Comparison of ENCODE assay signal across 16 cellular contexts in the genomic region with DNA sequence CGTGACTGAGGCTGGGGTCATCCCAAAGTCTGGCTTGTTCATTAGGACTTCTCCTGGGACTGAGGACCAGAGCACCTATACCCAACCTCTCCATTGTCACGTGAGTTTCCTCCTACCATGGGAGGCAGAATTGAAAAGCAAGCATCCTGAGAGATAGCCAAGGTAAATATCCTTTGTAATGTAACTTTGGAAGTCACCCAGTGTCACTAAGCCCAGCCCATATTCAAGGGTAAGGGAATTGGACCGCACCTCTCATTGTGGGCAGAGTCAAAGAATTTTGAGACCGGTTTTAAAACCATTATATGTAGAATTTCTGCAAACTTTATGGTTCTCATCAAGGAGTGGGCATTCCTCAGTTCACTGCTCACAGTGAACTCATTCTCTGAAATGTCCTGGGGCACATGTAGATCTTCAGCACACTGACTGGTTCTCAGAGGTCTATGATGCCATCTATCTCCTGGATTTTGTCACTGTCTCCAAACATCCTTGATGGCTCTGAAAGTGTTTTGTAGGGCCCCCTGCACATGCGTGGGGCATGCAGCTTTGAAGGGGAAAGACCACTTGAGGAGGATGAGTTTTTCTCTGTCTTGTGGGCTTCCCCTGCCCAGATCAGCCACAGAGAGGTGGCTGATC. TPM values are rescaled to one million over a fixed set of nuclear protein-coding genes. Genes with fewer than 3 reads are reported as not detected.
A peak's percentile ranks its signal among the peaks of the same experiment; 100 is the strongest.
DNase-seq lines count a peak whose midpoint lies in the region; ATAC-seq and TF ChIP-seq lines count a peak whose summit lies in the region.
"Had no signal": no experiment of that assay in that cellular context is flagged by ENCODE, and none has a peak within 500 bp of the region (broad histone marks: within the 10 kb centered on the region; RNA-seq: fewer than 3 reads in every experiment).

No MANE protein-coding gene starts in this region.

- ATAC-seq in activated naive CD8-positive, alpha-beta T cell treated with anti-CD3 and anti-CD28 coated beads, Interleukin-2, amount 10 ng/mL, durations not matched to agents 7 days and 5 days (ENCODE audit: low read depth), result peak; percentile 20

- H3K36me3 Mint-ChIP-seq in activated CD4-positive, alpha-beta memory T cell treated with anti-CD3 and anti-CD28 coated beads for 36 hours, result peaks cover 3% of the 10 kb centered on the region
- peaks cover 10% of the 10 kb centered on the region for H3K36me3 Mint-ChIP-seq in activated CD4-positive, alpha-beta memory T cell treated with anti-CD3 and anti-CD28 coated beads, Interleukin-2, amount 10 ng/mL, durations not matched to agents 7 days and 5 days (ENCODE audit: low read depth)
- H3K36me3 Mint-ChIP-seq in activated naive CD8-positive, alpha-beta T cell treated with anti-CD3 and anti-CD28 coated beads, Interleukin-2, amount 10 ng/mL, durations not matched to agents 7 days and 5 days, result peaks cover 8% of the 10 kb centered on the region

- TF ChIP-seq CTCF in spleen (IDR thresholded peaks at IDR 0.05 in 8 of 11, conservative IDR thresholded peaks at IDR 0.05 in 3 of 11), result no peak

- CTCF ChIA-PET in activated CD4-positive, alpha-beta memory T cell treated with anti-CD3 and anti-CD28 coated beads for 36 hours (lab: Charles Lee), result interaction anchor here (0.5 to 1.4 kb wide), 8 partner anchors 10 to 144 kb away, joined by 3 to 5 read pairs (median 3); no protein-coding TSS in a partner anchor
- CTCF ChIA-PET in activated CD4-positive, alpha-beta memory T cell treated with anti-CD3 and anti-CD28 coated beads, Interleukin-2, amount 10 ng/mL, durations not matched to agents 7 days and 5 days (lab: Charles Lee), result interaction anchor here (0.8 to 1.8 kb wide), 3 partner anchors 9 to 17 kb away, joined by 3 to 7 read pairs (median 3); no protein-coding TSS in a partner anchor
- CTCF ChIA-PET in HEK293T (lab: Yijun Ruan, JAX), result no interaction called here

- intact Hi-C loops in activated CD4-positive, alpha-beta memory T cell treated with anti-CD3 and anti-CD28 coated beads for 36 hours (cut with micrococcal nuclease), result loop anchor here (10.0 kb wide), 1 partner anchor 835 kb away; no protein-coding TSS in a partner anchor
- intact Hi-C loops in spleen (cut with DNase I; ENCODE audit: low total_unique reads), result no loop called here

- H3K4me3 Mint-ChIP-seq in activated CD4-positive, alpha-beta memory T cell treated with anti-CD3 and anti-CD28 coated beads for 36 hours, result no peak overlapping the region
- no peak overlapping the region for H3K4me3 Mint-ChIP-seq in activated CD4-positive, alpha-beta memory T cell treated with anti-CD3 and anti-CD28 coated beads, Interleukin-2, amount 10 ng/mL, durations not matched to agents 7 days and 5 days
- H3K4me3 Mint-ChIP-seq in activated naive CD8-positive, alpha-beta T cell treated with anti-CD3 and anti-CD28 coated beads, Interleukin-2, amount 10 ng/mL, durations not matched to agents 7 days and 5 days, result no peak overlapping the region

- H3K4me3 ChIP-seq in spleen, result no peak overlapping the region
- H3K4me3 ChIP-seq: cardiac muscle cell, HAP-1, vagina had no signal

- no peaks in the 10 kb centered on the region for H3K27me3 Mint-ChIP-seq in activated CD4-positive, alpha-beta memory T cell treated with anti-CD3 and anti-CD28 coated beads for 36 hours
- H3K27me3 Mint-ChIP-seq in activated CD4-positive, alpha-beta memory T cell treated with anti-CD3 and anti-CD28 coated beads, Interleukin-2, amount 10 ng/mL, durations not matched to agents 7 days and 5 days, result no peaks in the 10 kb centered on the region
- H3K27me3 Mint-ChIP-seq in activated naive CD8-positive, alpha-beta T cell treated with anti-CD3 and anti-CD28 coated beads, Interleukin-2, amount 10 ng/mL, durations not matched to agents 7 days and 5 days, result no peaks in the 10 kb centered on the region

- H3K27me3 ChIP-seq in spleen (replicated peaks in 1 of 7), result no peaks in the 10 kb centered on the region
- H3K27me3 ChIP-seq: cardiac muscle cell, vagina had no signal

- peaks cover 36 to 81% (median 59%) of the 10 kb centered on the region in 6 donors for H3K4me1 ChIP-seq in spleen
- H3K4me1 ChIP-seq: HAP-1, vagina had no signal

- no peak for DNase-seq in activated CD4-positive, alpha-beta memory T cell treated with anti-CD3 and anti-CD28 coated beads for 36 hours
- no peak for DNase-seq in activated CD4-positive, alpha-beta memory T cell treated with anti-CD3 and anti-CD28 coated beads, Interleukin-2, amount 10 ng/mL, durations not matched to agents 7 days and 5 days
- peak; percentile 34 for DNase-seq in LHCN-M2 (ENCODE audit: low read depth)
- DNase-seq in activated naive CD8-positive, alpha-beta T cell treated with anti-CD3 and anti-CD28 coated beads, Interleukin-2, amount 10 ng/mL, durations not matched to agents 7 days and 5 days, result no peak
- DNase-seq in spleen, result no peak
- no peak for DNase-seq in NCI-H187 (lab: John Stamatoyannopoulos, UW)
- no peak for DNase-seq in HEK293T (ENCODE audit: extremely low spot score)
- no peak for DNase-seq in Ammon's horn (ENCODE audit: low spot score)
- DNase-seq: DMS79, hippocampal formation had no signal

- TF ChIP-seq POLR2A in spleen (IDR thresholded peaks at IDR 0.05), result no peak

- WGBS in spleen, 5 donors, result 64 to 76% (median 71%) methylated on average over 5 of the region's 5 CpGs

- peak overlapping the region; percentile 73 for H3K27ac Mint-ChIP-seq in activated CD4-positive, alpha-beta memory T cell treated with anti-CD3 and anti-CD28 coated beads for 36 hours
- no peak overlapping the region for H3K27ac Mint-ChIP-seq in activated CD4-positive, alpha-beta memory T cell treated with anti-CD3 and anti-CD28 coated beads, Interleukin-2, amount 10 ng/mL, durations not matched to agents 7 days and 5 days
- peak overlapping the region; percentile 95 for H3K27ac Mint-ChIP-seq in activated naive CD8-positive, alpha-beta T cell treated with anti-CD3 and anti-CD28 coated beads, Interleukin-2, amount 10 ng/mL, durations not matched to agents 7 days and 5 days

- H3K36me3 ChIP-seq in spleen, result no peaks in the 10 kb centered on the region
- H3K36me3 ChIP-seq: cardiac muscle cell, HAP-1, vagina had no signal

- peak overlapping the region in 7 of 8 donors; percentile 72 to 92 (median 84) for H3K27ac ChIP-seq in spleen
- H3K27ac ChIP-seq: cardiac muscle cell, vagina had no signal

- H3K9me3 ChIP-seq in spleen, result peaks cover 0 to 9% (median 0%) of the 10 kb centered on the region in 8 donors
- H3K9me3 ChIP-seq: vagina had no signal

- POLR2A ChIA-PET in activated CD4-positive, alpha-beta memory T cell treated with anti-CD3 and anti-CD28 coated beads for 36 hours (lab: Charles Lee), result no interaction called here
- POLR2A ChIA-PET in activated CD4-positive, alpha-beta memory T cell treated with anti-CD3 and anti-CD28 coated beads, Interleukin-2, amount 10 ng/mL, durations not matched to agents 7 days and 5 days (lab: Charles Lee), result interaction anchor here (1.5 to 3.0 kb wide), 6 partner anchors 10 to 95 kb away, joined by 4 to 17 read pairs (median 6); no protein-coding TSS in a partner anchor
- POLR2A ChIA-PET in activated naive CD8-positive, alpha-beta T cell treated with anti-CD3 and anti-CD28 coated beads, Interleukin-2, amount 10 ng/mL, durations not matched to agents 7 days and 5 days (lab: Charles Lee), result interaction anchor here (0.6 to 2.6 kb wide), 9 partner anchors 10 to 108 kb away, joined by 3 to 24 read pairs (median 4); no protein-coding TSS in a partner anchor
- POLR2A ChIA-PET in HEK293T (lab: Yijun Ruan, JAX), result no interaction called here

- peaks cover 67% of the 10 kb centered on the region for H3K4me1 Mint-ChIP-seq in activated CD4-positive, alpha-beta memory T cell treated with anti-CD3 and anti-CD28 coated beads for 36 hours (ENCODE audit: low read depth)
- peaks cover 58% of the 10 kb centered on the region for H3K4me1 Mint-ChIP-seq in activated CD4-positive, alpha-beta memory T cell treated with anti-CD3 and anti-CD28 coated beads, Interleukin-2, amount 10 ng/mL, durations not matched to agents 7 days and 5 days
- H3K4me1 Mint-ChIP-seq in activated naive CD8-positive, alpha-beta T cell treated with anti-CD3 and anti-CD28 coated beads, Interleukin-2, amount 10 ng/mL, durations not matched to agents 7 days and 5 days, result peaks cover 54% of the 10 kb centered on the region

- H3K9me3 Mint-ChIP-seq in activated CD4-positive, alpha-beta memory T cell treated with anti-CD3 and anti-CD28 coated beads for 36 hours, result peaks cover 7% of the 10 kb centered on the region
- peaks cover 5% of the 10 kb centered on the region for H3K9me3 Mint-ChIP-seq in activated CD4-positive, alpha-beta memory T cell treated with anti-CD3 and anti-CD28 coated beads, Interleukin-2, amount 10 ng/mL, durations not matched to agents 7 days and 5 days
- peaks cover 3% of the 10 kb centered on the region for H3K9me3 Mint-ChIP-seq in activated naive CD8-positive, alpha-beta T cell treated with anti-CD3 and anti-CD28 coated beads, Interleukin-2, amount 10 ng/mL, durations not matched to agents 7 days and 5 days

TF ChIP-seq in HEK293T, 16 proteins besides CTCF, POLR2A, EP300 and RAD21:
- TF ChIP-seq ELF4 (IDR thresholded peaks at IDR 0.05), result no peak
- TF ChIP-seq SUZ12 (IDR thresholded peaks at IDR 0.05), result no peak
- TF ChIP-seq NFRKB (IDR thresholded peaks at IDR 0.05), result no peak
TF ChIP-seq in HEK293T: peak in this region for 0.

RNA-seq across cellular contexts. Expression of a gene that starts 35.3 kb away (rescaled TPM):
- total RNA-seq in activated CD4-positive, alpha-beta memory T cell treated with anti-CD3 and anti-CD28 coated beads for 36 hours, result under 1 TPM; 0.10 to 0.17 TPM
- not detected for total RNA-seq in activated CD4-positive, alpha-beta memory T cell treated with anti-CD3 and anti-CD28 coated beads, Interleukin-2, amount 10 ng/mL, durations not matched to agents 7 days and 5 days
- total RNA-seq in LHCN-M2 (2014; rRNA removed) (0.29 and 0.51 TPM in 2 replicates), spleen (not detected)
- polyA plus RNA-seq in LHCN-M2 (2012), result 0.11 TPM
- under 1 TPM; 0.55 to 0.68 TPM for total RNA-seq in activated naive CD8-positive, alpha-beta T cell treated with anti-CD3 and anti-CD28 coated beads, Interleukin-2, amount 10 ng/mL, durations not matched to agents 7 days and 5 days
- under 1 TPM in 2 of 3 donors, not detected in 1; 0.03 to 0.11 TPM for polyA plus RNA-seq in spleen
- total RNA-seq: activated T-helper 1 cell treated with anti-CD3 and anti-CD28 coated beads, Interleukin-12 subunit alpha, Interleukin-12 subunit beta, Interleukin-2, Interleukin-4 antibody, amounts not matched to agents 30 ng/mL and 10 ng/mL and 1 ng/mL, durations not matched to agents 14 hours and 24 hours and 36 hours; cardiac muscle cell; endothelial cell of umbilical vein; osteocyte; vagina had no signal
- polyA plus RNA-seq: cardiac muscle cell, endothelial cell of umbilical vein had no signal

Comparison
In these comparisons a context has a peak if more than half of its experiments do, and no peak if none do; other contexts are left out.
1. POLR2A ChIA-PET loops: an anchor here in activated CD4-positive, alpha-beta memory T cell treated with anti-CD3 and anti-CD28 coated beads, Interleukin-2, amount 10 ng/mL, durations not matched to agents 7 days and 5 days (1.5 to 3.0 kb wide) and activated naive CD8-positive, alpha-beta T cell treated with anti-CD3 and anti-CD28 coated beads, Interleukin-2, amount 10 ng/mL, durations not matched to agents 7 days and 5 days (0.6 to 2.6 kb wide); none called in activated CD4-positive, alpha-beta memory T cell treated with anti-CD3 and anti-CD28 coated beads for 36 hours and HEK293T.